ENCODE assay signal across 8 cellular contexts in genomic region chr1:33455537-33456301, GRCh38. TPM values are rescaled to one million over a fixed set of nuclear protein-coding genes. Genes with fewer than 3 reads are reported as not detected.
DNase-seq lines count a peak whose midpoint lies in the region; ATAC-seq and TF ChIP-seq lines count a peak whose summit lies in the region.

No MANE protein-coding gene starts in this region.

- H3K36me3 Mint-ChIP-seq in CD4-positive, alpha-beta memory T cell, result no peaks in the 10 kb centered on the region
- no peaks in the 10 kb centered on the region for H3K36me3 Mint-ChIP-seq in T-cell

- DNase-seq in CD4-positive, alpha-beta memory T cell, result peak; percentile 33 to 46 (median 38)
- peak; percentile 65 for DNase-seq in NCI-H1092 treated with DMSO at 0.1 percent for 48 hours (lab: John Stamatoyannopoulos, UW)
- peak in 18 of 34 experiments; percentile 4 to 43 (median 17) for DNase-seq in T-cell
- DNase-seq in dorsolateral prefrontal cortex, result peak in 5 of 10 donors; percentile 57 to 74 (median 62)
- peak; percentile 88 for DNase-seq in medulla oblongata (ENCODE audit: extremely low spot score)
- DNase-seq in thyroid gland, result peak; percentile 61 to 69

- WGBS in thyroid gland, 2 donors, result 29 to 33% methylated on average over 6 of the region's 6 CpGs

- CTCF ChIA-PET in CD4-positive, alpha-beta memory T cell (lab: Charles Lee; ENCODE audit: partially characterized antibody), result interaction anchor here (0.9 to 1.1 kb wide), 2 partner anchors 150 to 158 kb away, joined by 3 to 4 read pairs; no protein-coding TSS in a partner anchor
- CTCF ChIA-PET in T-cell (lab: Charles Lee), result interaction anchor here (0.5 to 1.1 kb wide), 9 partner anchors 11 to 1989 kb away, joined by 3 to 8 read pairs (median 3); no protein-coding TSS in a partner anchor

- no peaks in the 10 kb centered on the region for H3K27me3 ChIP-seq in CD4-positive, alpha-beta memory T cell (ENCODE audit: insufficient read depth, low read length)
- no peaks in the 10 kb centered on the region for H3K27me3 ChIP-seq in dorsolateral prefrontal cortex
- H3K27me3 ChIP-seq in thyroid gland, result no peaks in the 10 kb centered on the region

- POLR2A ChIA-PET in CD4-positive, alpha-beta memory T cell (lab: Charles Lee; ENCODE audit: partially characterized antibody), result no interaction called here
- POLR2A ChIA-PET in T-cell (lab: Charles Lee), result no interaction called here

- H3K9me3 ChIP-seq in CD4-positive, alpha-beta memory T cell (ENCODE audit: control insufficient read depth in 1 of 2, low read length in 2 of 2), result no peaks in the 10 kb centered on the region
- no peaks in the 10 kb centered on the region for H3K9me3 ChIP-seq in thyroid gland

- H3K4me1 Mint-ChIP-seq in CD4-positive, alpha-beta memory T cell, result peaks cover 0 to 3% (median under 1%) of the 10 kb centered on the region in 4 donors
- peaks cover 0 to 5% (median 2%) of the 10 kb centered on the region in 3 donors for H3K4me1 Mint-ChIP-seq in T-cell

- H3K36me3 ChIP-seq in CD4-positive, alpha-beta memory T cell (ENCODE audit: insufficient read depth, low read length), result no peaks in the 10 kb centered on the region
- no peaks in the 10 kb centered on the region for H3K36me3 ChIP-seq in thyroid gland

- peak overlapping the region in 4 of 7 donors; percentile 2 to 82 (median 54) for H3K27ac Mint-ChIP-seq in CD4-positive, alpha-beta memory T cell
- no peak overlapping the region for H3K27ac Mint-ChIP-seq in T-cell

- TF ChIP-seq POLR2A in thyroid gland (IDR thresholded peaks at IDR 0.05), result no peak

- TF ChIP-seq CTCF in dorsolateral prefrontal cortex (IDR thresholded peaks at IDR 0.05 in 54 of 56, conservative IDR thresholded peaks at IDR 0.05 in 2 of 56; ENCODE audit: low read depth in 1 of 56, partially characterized antibody in 56 of 56) (peak; percentile 35 to 78 (median 66)), thyroid gland (IDR thresholded peaks at IDR 0.05) (peak in 4 of 6 experiments; percentile 60 to 95 (median 74))

- H3K9me3 Mint-ChIP-seq in CD4-positive, alpha-beta memory T cell, result no peaks in the 10 kb centered on the region
- H3K9me3 Mint-ChIP-seq in T-cell, result no peaks in the 10 kb centered on the region

- peak overlapping the region in 1 of 8 donors; percentile 45 for H3K4me3 Mint-ChIP-seq in CD4-positive, alpha-beta memory T cell
- H3K4me3 Mint-ChIP-seq in T-cell, result no peak overlapping the region

- H3K4me1 ChIP-seq in CD4-positive, alpha-beta memory T cell (ENCODE audit: insufficient read depth, low read length), result no peaks in the 10 kb centered on the region
- peaks cover 0 to 5% of the 10 kb centered on the region in 2 donors for H3K4me1 ChIP-seq in thyroid gland

- H3K4me3 ChIP-seq in CD4-positive, alpha-beta memory T cell (ENCODE audit: low read length in 2 of 2), result no peak overlapping the region
- no peak overlapping the region for H3K4me3 ChIP-seq in dorsolateral prefrontal cortex
- no peak overlapping the region for H3K4me3 ChIP-seq in thyroid gland (replicated peaks in 1 of 3)

- intact Hi-C loops in CD4-positive, alpha-beta memory T cell (cut with micrococcal nuclease), result loop anchor here (5.0 kb wide), 1 partner anchor 158 kb away; no protein-coding TSS in a partner anchor
- intact Hi-C loops in dorsolateral prefrontal cortex (cut with DNase I) (loop anchor here in 1 of 2 donors (10.0 kb wide), 1 partner anchor 231 kb away; no protein-coding TSS in a partner anchor), thyroid gland (cut with DNase I) (no loop called here)

- peaks cover 0 to 5% of the 10 kb centered on the region in 2 donors for H3K27me3 Mint-ChIP-seq in CD4-positive, alpha-beta memory T cell
- peaks cover 0 to 3% of the 10 kb centered on the region in 2 donors for H3K27me3 Mint-ChIP-seq in T-cell

- no peak overlapping the region for H3K27ac ChIP-seq in CD4-positive, alpha-beta memory T cell (ENCODE audit: low read depth, low read length)
- peak overlapping the region in 5 of 59 donors; percentile 21 to 52 (median 43) for H3K27ac ChIP-seq in dorsolateral prefrontal cortex
- H3K27ac ChIP-seq in thyroid gland, result no peak overlapping the region

- ATAC-seq in GM19035 (IDR thresholded peaks at IDR 0.05; ENCODE audit: unreplicated experiment) (peak; percentile 77), T-cell (replicated peaks in 1 of 4) (peak; percentile 65 to 79 (median 70)), HG03097 (IDR thresholded peaks at IDR 0.05; ENCODE audit: low FRiP score, unreplicated experiment) (no peak)

RNA-seq across cellular contexts. Expression of gene ZSCAN20, which starts 16.7 kb away (rescaled TPM):
- 1 to 10 TPM; 3.8 to 3.9 TPM for total RNA-seq in CD4-positive, alpha-beta memory T cell
- polyA plus RNA-seq in CD4-positive, alpha-beta memory T cell, result under 1 TPM in 1 of 2 donors, not detected in 1; 0.73 TPM
- 1 to 10 TPM; 1.2 to 3.1 (median 2.7) TPM for total RNA-seq in T-cell
- total RNA-seq in dorsolateral prefrontal cortex, result 10 to 100 TPM in 20 of 120 experiments, 1 to 10 TPM in 100; 4.8 to 12.9 (median 8.1) TPM
- total RNA-seq in thyroid gland, result 1 to 10 TPM; 5.1 to 8.2 (median 7.0) TPM

RNA-seq across cellular contexts. Expression of gene PHC2, which starts 24.8 kb away (rescaled TPM):
- total RNA-seq in CD4-positive, alpha-beta memory T cell, result 10 to 100 TPM; 34.5 to 35.6 TPM
- polyA plus RNA-seq in CD4-positive, alpha-beta memory T cell, result 10 to 100 TPM; 11.3 to 26.3 TPM
- 10 to 100 TPM; 29.7 to 39.3 (median 37.9) TPM for total RNA-seq in T-cell
- 100 to 1,000 TPM in 34 of 120 experiments, 10 to 100 TPM in 86; 68.2 to 158 (median 93.1) TPM for total RNA-seq in dorsolateral prefrontal cortex
- 100 to 1,000 TPM in 2 of 4 donors, 10 to 100 TPM in 2; 86.8 to 150 (median 113) TPM for total RNA-seq in thyroid gland

Comparison
In these comparisons a context has a peak if more than half of its experiments do, and no peak if none do; other contexts are left out.
1. H3K27ac Mint-ChIP-seq: peak in CD4-positive, alpha-beta memory T cell (4 of 7); none in T-cell (0 of 2).